In the genomic region with DNA sequence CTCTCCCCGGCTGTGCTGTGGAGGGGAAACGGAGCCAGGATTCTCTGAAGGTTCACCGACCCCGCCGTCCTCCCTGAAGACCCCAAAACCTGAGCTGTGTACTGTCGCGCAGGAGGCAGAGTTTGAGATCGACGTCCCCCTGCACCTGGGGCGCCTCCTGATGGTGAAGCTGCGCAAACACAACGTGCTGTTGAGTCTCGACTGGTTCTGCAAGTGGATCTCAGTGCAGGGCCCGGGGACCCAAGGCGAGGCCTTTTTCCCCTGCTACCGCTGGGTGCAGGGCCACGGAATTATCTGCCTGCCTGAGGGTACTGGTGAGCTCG, we compare ENCODE assay signal across 9 cellular contexts.
DNase-seq lines count a peak whose midpoint lies in the region; ATAC-seq, FAIRE-seq and TF ChIP-seq lines count a peak whose summit lies in the region.
"Had no signal": no experiment of that assay in that cellular context is flagged by ENCODE, and none has a peak within 500 bp of the region (broad histone marks: within the 10 kb centered on the region; RNA-seq: fewer than 3 reads in every experiment).

No MANE protein-coding gene starts in this region.

- H3K4me3 ChIP-seq in AG04450 (ENCODE audit: low read depth, low read length): no peak overlapping the region
- H3K4me3 ChIP-seq in adrenal gland: no peak overlapping the region
- H3K4me3 ChIP-seq in kidney (ENCODE audit: low read length in 2 of 2): no peak overlapping the region

- CTCF ChIA-PET in AG04450 (lab: Charles Lee): interaction anchor here (0.8 to 3.1 kb wide), 3 partner anchors 17 to 226 kb away, joined by 4 to 14 read pairs (median 9); no protein-coding TSS in a partner anchor

- no peak for ATAC-seq in GM19397 (IDR thresholded peaks at IDR 0.05; ENCODE audit: unreplicated experiment)
- no peak for ATAC-seq in HG02870 (IDR thresholded peaks at IDR 0.05; ENCODE audit: unreplicated experiment)
- ATAC-seq: effector memory CD8-positive, alpha-beta T cell had no signal

- TF ChIP-seq CTCF in AG04450 (IDR thresholded peaks at IDR 0.05; ENCODE audit: low read depth, low read length): peak; percentile 36
- peak in 4 of 6 experiments; percentile 14 to 32 (median 20) for TF ChIP-seq CTCF in adrenal gland (IDR thresholded peaks at IDR 0.05)
- peak; percentile 13 for TF ChIP-seq CTCF in kidney (IDR thresholded peaks at IDR 0.05; ENCODE audit: borderline replicate concordance, extremely low read depth, insufficient read depth)

- POLR2A ChIA-PET in AG04450 (lab: Yijun Ruan, JAX): no interaction called here

- intact Hi-C loops in adrenal gland (cut with DNase I) (no loop called here), kidney (cut with DNase I) (no loop called here)

- WGBS in adrenal gland, 4 donors: 12 to 23% (median 16%) methylated on average over 7 to 18 of the region's 18 CpGs

- no peak overlapping the region for H3K9ac ChIP-seq in kidney (ENCODE audit: low read length in 2 of 2)

- no peaks in the 10 kb centered on the region for H3K36me3 ChIP-seq in adrenal gland (replicated peaks in 1 of 2)
- no peaks in the 10 kb centered on the region for H3K36me3 ChIP-seq in kidney (ENCODE audit: control insufficient read depth in 1 of 2, insufficient read depth in 2 of 2, low read length in 2 of 2)

- H3K4me1 ChIP-seq in adrenal gland (replicated peaks in 1 of 2) (no peaks in the 10 kb centered on the region), kidney (ENCODE audit: control insufficient read depth in 1 of 2, insufficient read depth in 1 of 2, low read depth in 1 of 2, low read length in 2 of 2) (no peaks in the 10 kb centered on the region)

- H3K9me3 ChIP-seq in AG04450 (ENCODE audit: control insufficient read depth, insufficient read depth, low read length) (no peaks in the 10 kb centered on the region; the same call in 1 of the 2 replicates), adrenal gland (replicated peaks in 1 of 3) (no peaks in the 10 kb centered on the region), kidney (ENCODE audit: control insufficient read depth in 1 of 2, low read length in 2 of 2) (no peaks in the 10 kb centered on the region)

- TF ChIP-seq POLR2A in adrenal gland (IDR thresholded peaks at IDR 0.05): no peak

- FAIRE-seq in GM19239 (lab: Jason Lieb, UNC): no peak
- FAIRE-seq in kidney (lab: Jason Lieb, UNC): no peak

- H3K27ac ChIP-seq in AG04450 (ENCODE audit: low read depth, low read length): no peak overlapping the region
- H3K27ac ChIP-seq in adrenal gland: no peak overlapping the region
- H3K27ac ChIP-seq in kidney (ENCODE audit: low read depth in 2 of 2, low read length in 2 of 2): no peak overlapping the region

- DNase-seq in AG04450 (ENCODE audit: low read depth, low spot score): no peak
- DNase-seq in GM19239 (ENCODE audit: insufficient read length, low spot score): peak; percentile 14
- no peak for DNase-seq in adrenal gland
- no peak for DNase-seq in kidney
- no peak for DNase-seq in MV-4-11 (lab: John Stamatoyannopoulos, UW)
- no peak for DNase-seq in NCI-H2029 (lab: John Stamatoyannopoulos, UW)

- H3K27me3 ChIP-seq in AG04450 (ENCODE audit: control insufficient read depth, insufficient read depth, low read length) (peaks cover 34% of the 10 kb centered on the region), adrenal gland (peaks cover 18% of the 10 kb centered on the region)
